10 cellular contexts compared by ENCODE assay signal in genomic region chr1:207703712-207704111, GRCh38. TPM values are rescaled to one million over a fixed set of nuclear protein-coding genes. Genes with fewer than 3 reads are reported as not detected.
"Had no signal": no experiment of that assay in that cellular context is flagged by ENCODE, and none has a peak within 500 bp of the region (broad histone marks: within the 10 kb centered on the region; RNA-seq: fewer than 3 reads in every experiment).

No MANE protein-coding gene starts in this region.

- H3K36me3 ChIP-seq: HAP-1 had no signal

- H3K4me3 ChIP-seq: GM23338, HAP-1 had no signal

- ATAC-seq: GM23338, HCT116 had no signal

- H3K9me3 ChIP-seq: HAP-1 had no signal

- DNase-seq: H7, HFFc6, Kasumi-1, KG1 had no signal

- H3K4me2 ChIP-seq: GM23338 had no signal

- FAIRE-seq: HTR-8/SVneo had no signal

- H2AFZ ChIP-seq: GM23338 had no signal

- H3K4me1 ChIP-seq: HAP-1 had no signal

RNA-seq across cellular contexts. Expression of gene CR1L, which starts 58.8 kb away (rescaled TPM):
- total RNA-seq: H4, H7, HFFc6, HT-29 had no signal
